Comparison of ENCODE assay signal across 28 cellular contexts in the genomic region with DNA sequence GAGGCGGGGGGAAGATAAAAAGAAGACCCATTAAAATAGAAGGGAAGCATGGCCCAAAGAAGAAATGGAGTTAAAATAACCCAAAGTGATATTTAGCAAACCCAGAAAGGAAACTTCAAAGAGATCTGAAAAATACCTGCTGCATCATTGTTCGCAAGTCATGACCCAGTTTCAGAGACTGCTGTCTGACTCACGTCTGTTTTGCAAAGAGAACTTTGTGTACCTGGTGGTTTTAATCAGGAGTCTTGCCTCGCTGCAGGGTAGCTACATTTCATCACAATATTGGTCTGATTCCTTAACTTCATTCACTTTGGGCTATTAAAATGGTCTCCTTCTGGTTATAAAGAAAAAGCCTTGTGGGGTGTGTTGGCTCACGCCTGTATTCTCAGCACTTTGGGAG.
"Had no signal": no experiment of that assay in that cellular context is flagged by ENCODE, and none has a peak within 500 bp of the region (broad histone marks: within the 10 kb centered on the region; RNA-seq: fewer than 3 reads in every experiment).

No MANE protein-coding gene starts in this region.

- DNase-seq: activated CD4-positive, alpha-beta memory T cell treated with anti-CD3 and anti-CD28 coated beads for 36 hours; activated CD4-positive, alpha-beta T cell treated with anti-CD3 and anti-CD28 coated beads, Interleukin-2, amount 10 ng/mL, durations not matched to agents 7 days and 5 days; activated CD4-positive, CD25-positive, alpha-beta regulatory T cell; activated CD8-positive, alpha-beta memory T cell treated with anti-CD3 and anti-CD28 coated beads for 24 hours; activated gamma-delta T cell treated with Interleukin-2 at 50 U/mL for 16 hours; activated naive CD4-positive, alpha-beta T cell treated with anti-CD3 and anti-CD28 coated beads, Interleukin-2, amount 10 ng/mL, durations not matched to agents 7 days and 5 days; activated naive CD8-positive, alpha-beta T cell treated with anti-CD3 and anti-CD28 coated beads for 36 hours; activated T-cell treated with anti-CD3 and anti-CD28 coated beads, Interleukin-2, amount 50 U/mL, for 4 hours; brain microvascular endothelial cell; IMR-90; KBM-7; MG63; MV-4-11; NCI-H1092 treated with DMSO at 0.1 percent for 48 hours; NCI-H1417 treated with DMSO at 0.1 percent for 48 hours; NCI-H1694; NCI-H2029; NCI-H2107; NCI-H510A treated with DMSO at 0.1 percent for 48 hours; NCI-H69; NK-92 treated with Interleukin-12 subunit alpha and Interleukin-12 subunit beta, amount 100 ng/mL, for 24 hours; OCI-M1; Peyer's patch; SHP77 treated with DMSO at 0.1 percent for 48 hours had no signal

- H3K9me3 Mint-ChIP-seq: activated CD4-positive, alpha-beta memory T cell treated with anti-CD3 and anti-CD28 coated beads for 36 hours; activated CD4-positive, alpha-beta T cell treated with anti-CD3 and anti-CD28 coated beads, Interleukin-2, amount 10 ng/mL, durations not matched to agents 7 days and 5 days; activated naive CD4-positive, alpha-beta T cell treated with anti-CD3 and anti-CD28 coated beads, Interleukin-2, amount 10 ng/mL, durations not matched to agents 7 days and 5 days; activated naive CD8-positive, alpha-beta T cell treated with anti-CD3 and anti-CD28 coated beads for 36 hours; activated T-helper 2 cell treated with anti-CD3 and anti-CD28 coated beads, Interferon-gamma antibody, Interleukin-2, Interleukin-4, amounts not matched to agents 10 μg/mL and 5 μg/mL and 100 μg/mL, durations not matched to agents 14 hours and 24 hours and 36 hours had no signal

- H3K4me1 Mint-ChIP-seq: activated CD4-positive, alpha-beta T cell treated with anti-CD3 and anti-CD28 coated beads, Interleukin-2, amount 10 ng/mL, durations not matched to agents 7 days and 5 days; activated naive CD4-positive, alpha-beta T cell treated with anti-CD3 and anti-CD28 coated beads, Interleukin-2, amount 10 ng/mL, durations not matched to agents 7 days and 5 days; activated naive CD8-positive, alpha-beta T cell treated with anti-CD3 and anti-CD28 coated beads for 36 hours; central memory CD8-positive, alpha-beta T cell had no signal

- ATAC-seq: activated T-cell treated with anti-CD3 and anti-CD28 coated beads, Interleukin-2, amount 50 U/mL, for 4 hours had no signal

- H3K36me3 ChIP-seq: brain microvascular endothelial cell, MG63, Peyer's patch had no signal

- H3K27me3 ChIP-seq: brain microvascular endothelial cell, MG63, Peyer's patch had no signal

- H3K4me1 ChIP-seq: Peyer's patch had no signal

- H3K4me3 ChIP-seq: MG63, Peyer's patch had no signal

- H3K4me3 Mint-ChIP-seq: activated CD4-positive, alpha-beta memory T cell treated with anti-CD3 and anti-CD28 coated beads for 36 hours; activated CD4-positive, alpha-beta T cell treated with anti-CD3 and anti-CD28 coated beads, Interleukin-2, amount 10 ng/mL, durations not matched to agents 7 days and 5 days; activated naive CD4-positive, alpha-beta T cell treated with anti-CD3 and anti-CD28 coated beads, Interleukin-2, amount 10 ng/mL, durations not matched to agents 7 days and 5 days; activated naive CD8-positive, alpha-beta T cell treated with anti-CD3 and anti-CD28 coated beads for 36 hours; activated T-cell treated with anti-CD3 and anti-CD28 coated beads, Interleukin-2, amount 50 U/mL, for 4 hours; central memory CD8-positive, alpha-beta T cell had no signal

- H3K36me3 Mint-ChIP-seq: activated CD4-positive, alpha-beta memory T cell treated with anti-CD3 and anti-CD28 coated beads for 36 hours; activated naive CD4-positive, alpha-beta T cell treated with anti-CD3 and anti-CD28 coated beads, Interleukin-2, amount 10 ng/mL, durations not matched to agents 7 days and 5 days; activated naive CD8-positive, alpha-beta T cell treated with anti-CD3 and anti-CD28 coated beads for 36 hours had no signal

- H3K9me3 ChIP-seq: MG63, Peyer's patch had no signal

- H3K27me3 Mint-ChIP-seq: activated CD4-positive, alpha-beta memory T cell treated with anti-CD3 and anti-CD28 coated beads for 36 hours; activated CD4-positive, alpha-beta T cell treated with anti-CD3 and anti-CD28 coated beads, Interleukin-2, amount 10 ng/mL, durations not matched to agents 7 days and 5 days; activated naive CD4-positive, alpha-beta T cell treated with anti-CD3 and anti-CD28 coated beads, Interleukin-2, amount 10 ng/mL, durations not matched to agents 7 days and 5 days; central memory CD8-positive, alpha-beta T cell had no signal

- H3K27ac Mint-ChIP-seq: activated CD4-positive, alpha-beta memory T cell treated with anti-CD3 and anti-CD28 coated beads for 36 hours; activated CD4-positive, alpha-beta T cell treated with anti-CD3 and anti-CD28 coated beads, Interleukin-2, amount 10 ng/mL, durations not matched to agents 7 days and 5 days; activated naive CD4-positive, alpha-beta T cell treated with anti-CD3 and anti-CD28 coated beads, Interleukin-2, amount 10 ng/mL, durations not matched to agents 7 days and 5 days; activated naive CD8-positive, alpha-beta T cell treated with anti-CD3 and anti-CD28 coated beads for 36 hours; activated T-helper 2 cell treated with anti-CD3 and anti-CD28 coated beads, Interferon-gamma antibody, Interleukin-2, Interleukin-4, amounts not matched to agents 10 μg/mL and 5 μg/mL and 100 μg/mL, durations not matched to agents 14 hours and 24 hours and 36 hours had no signal

- H3K27ac ChIP-seq: brain microvascular endothelial cell, Peyer's patch, RWPE1, VCaP had no signal
